17 cellular contexts compared by ENCODE assay signal in the genomic region with DNA sequence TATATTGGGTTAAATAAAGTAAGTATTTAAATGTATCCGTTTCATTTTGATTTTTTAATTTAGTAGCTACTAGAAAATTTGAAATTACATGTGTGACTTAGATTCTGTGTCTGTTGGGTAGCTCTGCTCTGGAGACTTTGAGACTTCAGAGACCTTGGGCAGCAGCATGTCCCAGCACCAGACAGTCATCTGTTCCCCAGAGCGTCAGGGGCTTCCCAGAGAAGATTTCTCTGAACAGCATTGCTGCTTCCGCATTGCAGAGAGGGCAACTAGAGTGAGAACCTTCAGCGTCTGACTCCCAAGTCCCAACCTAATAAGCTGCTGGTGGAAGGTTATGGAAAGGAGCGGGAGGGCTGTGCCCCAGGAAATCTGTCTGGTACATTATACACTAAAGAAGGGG. TPM values are rescaled to one million over a fixed set of nuclear protein-coding genes. Genes with fewer than 3 reads are reported as not detected.
DNase-seq lines count a peak whose midpoint lies in the region; ATAC-seq and TF ChIP-seq lines count a peak whose summit lies in the region.
"Had no signal": no experiment of that assay in that cellular context is flagged by ENCODE, and none has a peak within 500 bp of the region (broad histone marks: within the 10 kb centered on the region; RNA-seq: fewer than 3 reads in every experiment).

No MANE protein-coding gene starts in this region.

- H3K18ac ChIP-seq in neuronal stem cell (ENCODE audit: low read length), result no peak overlapping the region

- no peak overlapping the region for H3K23ac ChIP-seq in neuronal stem cell (ENCODE audit: low read depth, low read length, poor library complexity)

- peaks cover 0 to 30% (median 0%) of the 10 kb centered on the region in 3 experiments for H3K27me3 ChIP-seq in neuronal stem cell (ENCODE audit: control insufficient read depth in 3 of 3, insufficient read depth in 3 of 3, low read depth in 1 of 3, low read length in 3 of 3)
- H3K27me3 ChIP-seq: BE2C had no signal

- no peak for TF ChIP-seq CTCF in coronary artery (IDR thresholded peaks at IDR 0.05)

- H3K27ac ChIP-seq in angular gyrus (ENCODE audit: low read depth, low read length) (peak overlapping the region; percentile 57), coronary artery (no peak overlapping the region), neuronal stem cell (replicated peaks; ENCODE audit: low read length) (no peak overlapping the region)

- no peak overlapping the region for H2BK12ac ChIP-seq in neuronal stem cell (ENCODE audit: low read length)

- H3K79me1 ChIP-seq in neuronal stem cell (ENCODE audit: low read depth, low read length), result no peaks in the 10 kb centered on the region

- no peak overlapping the region for H2AK5ac ChIP-seq in neuronal stem cell (ENCODE audit: low read depth, low read length)

- H4K91ac ChIP-seq in neuronal stem cell (ENCODE audit: low read depth, low read length, poor library complexity), result no peak overlapping the region

- no peaks in the 10 kb centered on the region for H3K9me3 ChIP-seq in neuronal stem cell (replicated peaks in 1 of 2; ENCODE audit: control insufficient read depth in 2 of 2, insufficient read depth in 1 of 2, low read depth in 1 of 2, low read length in 2 of 2)
- H3K9me3 ChIP-seq: BE2C had no signal

- H2BK15ac ChIP-seq in neuronal stem cell (ENCODE audit: low read length), result no peak overlapping the region

- H3K36me3 ChIP-seq in neuronal stem cell (replicated peaks in 1 of 2; ENCODE audit: control insufficient read depth in 2 of 2, insufficient read depth in 2 of 2, low read length in 2 of 2), result peaks cover 0 to 2% of the 10 kb centered on the region in 2 donors
- H3K36me3 ChIP-seq: BE2C had no signal

- no peak overlapping the region for H3K14ac ChIP-seq in neuronal stem cell (ENCODE audit: low read length)

- no peak overlapping the region for H3K9ac ChIP-seq in neuronal stem cell (ENCODE audit: low read depth, low read length, poor library complexity)

- peak overlapping the region; percentile 1 for H2BK5ac ChIP-seq in neuronal stem cell (ENCODE audit: low read length)

- no peak overlapping the region for H3K4me3 ChIP-seq in coronary artery
- H3K4me3 ChIP-seq in neuronal stem cell (ENCODE audit: low read length in 2 of 2), result no peak overlapping the region

- no peak overlapping the region for H3K4ac ChIP-seq in neuronal stem cell (ENCODE audit: low read length)

- H2AFZ ChIP-seq in neuronal stem cell (ENCODE audit: low read length), result peak overlapping the region; percentile 84

- no peak overlapping the region for H3K4me2 ChIP-seq in neuronal stem cell (ENCODE audit: insufficient read depth, low read length, poor library complexity, severe bottlenecking)

- WGBS in neuronal stem cell (ENCODE audit: extremely low coverage in 2 of 2, insufficient read length in 2 of 2, insufficient replicate concordance in 1 of 2), 2 donors, result 100% methylated on average over 1 of the region's 5 CpGs; no CpG with 5 or more reads in 1 of the 2 donors

- no peak for ATAC-seq in HG03135 (IDR thresholded peaks at IDR 0.05; ENCODE audit: unreplicated experiment)
- ATAC-seq: HepG2 had no signal

- H3K4me1 ChIP-seq in neuronal stem cell (ENCODE audit: control insufficient read depth in 2 of 2, insufficient read depth in 1 of 2, low read depth in 1 of 2, low read length in 2 of 2), result peaks cover 2 to 8% of the 10 kb centered on the region in 2 donors

- H2BK120ac ChIP-seq in neuronal stem cell (ENCODE audit: low read depth, low read length), result no peak overlapping the region

- DNase-seq in coronary artery (ENCODE audit: low spot score), result peak; percentile 35
- DNase-seq in neuronal stem cell (ENCODE audit: low spot score), result no peak
- DNase-seq in NCI-H2171 treated with DMSO at 0.1 percent for 48 hours (lab: John Stamatoyannopoulos, UW), result no peak
- DNase-seq in NCI-H2107 treated with DMSO at 0.1 percent for 48 hours (lab: John Stamatoyannopoulos, UW; ENCODE audit: unreplicated experiment), result no peak
- DNase-seq: ACHN; C1 segment of cervical spinal cord; CD4-positive, CD25-positive, alpha-beta regulatory T cell; CD8-positive, alpha-beta memory T cell; COR-L47; DMS 273 treated with DMSO at 0.1 percent for 48 hours; DMS53; DND-41 had no signal

- no peak overlapping the region for H4K8ac ChIP-seq in neuronal stem cell (ENCODE audit: low read depth, low read length)

RNA-seq across cellular contexts. Expression of a gene that starts 6.6 kb away (rescaled TPM):
- polyA plus RNA-seq in neuronal stem cell (2013, experiment 1 of 2), result not detected
- not detected for polyA plus RNA-seq in neuronal stem cell (2013, experiment 2 of 2)
- polyA plus RNA-seq: IgD-negative memory B cell had no signal

RNA-seq across cellular contexts. Expression of a gene that starts 8.3 kb away (rescaled TPM):
- 16.6 TPM for polyA plus RNA-seq in neuronal stem cell (2013, experiment 1 of 2)
- polyA plus RNA-seq in neuronal stem cell (2013, experiment 2 of 2), result 15.8 TPM

RNA-seq across cellular contexts. Expression of a gene that starts 33.0 kb away (rescaled TPM):
- polyA plus RNA-seq in neuronal stem cell (2013, experiment 1 of 2), result 0.01 TPM
- polyA plus RNA-seq in neuronal stem cell (2013, experiment 2 of 2), result 0.01 TPM

RNA-seq across cellular contexts. Expression of a gene that starts 35.3 kb away (rescaled TPM):
- 75.7 TPM for polyA plus RNA-seq in neuronal stem cell (2013, experiment 1 of 2)
- 74.2 TPM for polyA plus RNA-seq in neuronal stem cell (2013, experiment 2 of 2)

RNA-seq across cellular contexts. Expression of a gene that starts 41.0 kb away (rescaled TPM):
- 0.17 TPM for polyA plus RNA-seq in neuronal stem cell (2013, experiment 1 of 2)
- 0.17 TPM for polyA plus RNA-seq in neuronal stem cell (2013, experiment 2 of 2)
- polyA plus RNA-seq: HepG2 had no signal
